Comparison of ENCODE assay signal across 22 cellular contexts in genomic region chr9:133669402-133669801, GRCh38. TPM values are rescaled to one million over a fixed set of nuclear protein-coding genes. Genes with fewer than 3 reads are reported as not detected.
DNase-seq lines count a peak whose midpoint lies in the region; ATAC-seq and TF ChIP-seq lines count a peak whose summit lies in the region.
"Had no signal": no experiment of that assay in that cellular context is flagged by ENCODE, and none has a peak within 500 bp of the region (broad histone marks: within the 10 kb centered on the region; RNA-seq: fewer than 3 reads in every experiment).

No MANE protein-coding gene starts in this region.

- H2BK120ac ChIP-seq in mesendoderm (ENCODE audit: low read depth, low read length): no peak overlapping the region

- WGBS in mesendoderm (ENCODE audit: extremely low coverage, insufficient coverage, low lambda C conversion rate): no CpG with 5 or more reads among the region's 14 CpGs

- no peak for ATAC-seq in activated naive CD8-positive, alpha-beta T cell treated with anti-CD3 and anti-CD28 coated beads, Interleukin-2, amount 10 ng/mL, durations not matched to agents 7 days and 5 days (ENCODE audit: low read depth)
- peak; percentile 48; the same call in 1 of the 2 replicates for ATAC-seq in WTC11
- no peak for ATAC-seq in GM18861 (IDR thresholded peaks at IDR 0.05; ENCODE audit: unreplicated experiment)
- no peak for ATAC-seq in T-cell (replicated peaks in 1 of 4)
- ATAC-seq: A549, HCT116 had no signal

- no peaks in the 10 kb centered on the region for H3K36me3 ChIP-seq in mesendoderm (ENCODE audit: control insufficient read depth, insufficient read depth, low read length)

- peak overlapping the region; percentile 25 for H3K27ac Mint-ChIP-seq in activated naive CD8-positive, alpha-beta T cell treated with anti-CD3 and anti-CD28 coated beads, Interleukin-2, amount 10 ng/mL, durations not matched to agents 7 days and 5 days
- no peak overlapping the region for H3K27ac Mint-ChIP-seq in activated naive CD8-positive, alpha-beta T cell treated with anti-CD3 and anti-CD28 coated beads for 36 hours
- H3K27ac Mint-ChIP-seq in WTC11 (0 out of 2 replicates have a peak overlapping the region, but pooled peaks have one; percentile 60), T-cell (no peak overlapping the region)
- H3K27ac Mint-ChIP-seq: HFFc6 had no signal

- H3K23ac ChIP-seq in mesendoderm (ENCODE audit: low read length): no peak overlapping the region

- no peaks in the 10 kb centered on the region for H3K9me3 Mint-ChIP-seq in activated naive CD8-positive, alpha-beta T cell treated with anti-CD3 and anti-CD28 coated beads, Interleukin-2, amount 10 ng/mL, durations not matched to agents 7 days and 5 days
- no peaks in the 10 kb centered on the region for H3K9me3 Mint-ChIP-seq in activated naive CD8-positive, alpha-beta T cell treated with anti-CD3 and anti-CD28 coated beads for 36 hours
- H3K9me3 Mint-ChIP-seq in WTC11: peaks cover 4% of the 10 kb centered on the region; the same call in 1 of the 2 replicates
- H3K9me3 Mint-ChIP-seq in T-cell: no peaks in the 10 kb centered on the region
- H3K9me3 Mint-ChIP-seq: CD4-positive, alpha-beta memory T cell had no signal

- H3K4me1 Mint-ChIP-seq in activated naive CD8-positive, alpha-beta T cell treated with anti-CD3 and anti-CD28 coated beads, Interleukin-2, amount 10 ng/mL, durations not matched to agents 7 days and 5 days: no peaks in the 10 kb centered on the region
- H3K4me1 Mint-ChIP-seq in activated naive CD8-positive, alpha-beta T cell treated with anti-CD3 and anti-CD28 coated beads for 36 hours: no peaks in the 10 kb centered on the region
- H3K4me1 Mint-ChIP-seq in WTC11 (peaks cover 10% of the 10 kb centered on the region), T-cell (peaks cover 0 to 3% (median under 1%) of the 10 kb centered on the region in 3 donors)

- H2BK15ac ChIP-seq in mesendoderm (replicated peaks; ENCODE audit: low read depth): no peak overlapping the region

- CTCF ChIA-PET in WTC11 (lab: Charles Lee): no interaction called here
- CTCF ChIA-PET in T-cell (lab: Charles Lee): no interaction called here

- no peak overlapping the region for H4K8ac ChIP-seq in mesendoderm (ENCODE audit: low read depth, low read length)

- no peaks in the 10 kb centered on the region for H3K79me2 ChIP-seq in mesendoderm (ENCODE audit: control insufficient read depth, insufficient read depth, low read length)

- H3K9ac ChIP-seq in mesendoderm (ENCODE audit: low read length): no peak overlapping the region
- H3K9ac ChIP-seq: GM23248 had no signal

- H3K27ac ChIP-seq in mesendoderm (ENCODE audit: low read depth, low read length): no peak overlapping the region
- H3K27ac ChIP-seq: 22Rv1, A549, C4-2B, GM23248, HL-60 had no signal

- H3K4me3 Mint-ChIP-seq in activated naive CD8-positive, alpha-beta T cell treated with anti-CD3 and anti-CD28 coated beads, Interleukin-2, amount 10 ng/mL, durations not matched to agents 7 days and 5 days: no peak overlapping the region
- no peak overlapping the region for H3K4me3 Mint-ChIP-seq in activated naive CD8-positive, alpha-beta T cell treated with anti-CD3 and anti-CD28 coated beads for 36 hours
- no peak overlapping the region for H3K4me3 Mint-ChIP-seq in WTC11
- no peak overlapping the region for H3K4me3 Mint-ChIP-seq in T-cell
- H3K4me3 Mint-ChIP-seq: CD4-positive, alpha-beta memory T cell; HFFc6 had no signal

- no peak overlapping the region for H3K18ac ChIP-seq in mesendoderm (ENCODE audit: low read length)

- no peak overlapping the region for H3K4me2 ChIP-seq in mesendoderm (ENCODE audit: low read length)
- H3K4me2 ChIP-seq: A549 had no signal

- H3K4ac ChIP-seq in mesendoderm (ENCODE audit: low read depth, low read length): no peak overlapping the region

- POLR2A ChIA-PET in activated naive CD8-positive, alpha-beta T cell treated with anti-CD3 and anti-CD28 coated beads, Interleukin-2, amount 10 ng/mL, durations not matched to agents 7 days and 5 days (lab: Charles Lee): no interaction called here
- POLR2A ChIA-PET in WTC11 (lab: Charles Lee): interaction anchor here (0.6 kb wide), 1 partner anchor 14 kb away, joined by 3 read pairs; no protein-coding TSS in a partner anchor
- POLR2A ChIA-PET in T-cell (lab: Charles Lee): no interaction called here

- no peak overlapping the region for H3K4me3 ChIP-seq in mesendoderm (ENCODE audit: low read length)
- H3K4me3 ChIP-seq: A549, GM23248 had no signal

- no peaks in the 10 kb centered on the region for H3K79me1 ChIP-seq in mesendoderm (ENCODE audit: low read length)

- H3K27me3 Mint-ChIP-seq in activated naive CD8-positive, alpha-beta T cell treated with anti-CD3 and anti-CD28 coated beads, Interleukin-2, amount 10 ng/mL, durations not matched to agents 7 days and 5 days: no peaks in the 10 kb centered on the region
- H3K27me3 Mint-ChIP-seq in activated naive CD8-positive, alpha-beta T cell treated with anti-CD3 and anti-CD28 coated beads for 36 hours: no peaks in the 10 kb centered on the region
- H3K27me3 Mint-ChIP-seq in WTC11 (ENCODE audit: low read depth): no peaks in the 10 kb centered on the region
- H3K27me3 Mint-ChIP-seq in T-cell: no peaks in the 10 kb centered on the region
- H3K27me3 Mint-ChIP-seq: CD4-positive, alpha-beta memory T cell had no signal

- no peak overlapping the region for H2BK5ac ChIP-seq in mesendoderm (ENCODE audit: low read length)

- no peak overlapping the region for H3K56ac ChIP-seq in mesendoderm (ENCODE audit: low read length)

- H2AK5ac ChIP-seq in mesendoderm (ENCODE audit: low read length): no peak overlapping the region

- no peaks in the 10 kb centered on the region for H3K27me3 ChIP-seq in mesendoderm (ENCODE audit: insufficient read depth, low read length, poor library complexity)

- DNase-seq in activated naive CD8-positive, alpha-beta T cell treated with anti-CD3 and anti-CD28 coated beads, Interleukin-2, amount 10 ng/mL, durations not matched to agents 7 days and 5 days: no peak
- no peak for DNase-seq in activated naive CD8-positive, alpha-beta T cell treated with anti-CD3 and anti-CD28 coated beads for 36 hours
- DNase-seq in WTC11 (ENCODE audit: low spot score) (peak; percentile 46), mesendoderm (peak; percentile 44), activated gamma-delta T cell treated with Interleukin-2 at 50 U/mL for 16 hours (no peak), T-cell (no peak)
- DNase-seq: AML-193; CD4-positive, alpha-beta memory T cell; DMS153; DMS79; GF-D8; GM23248; HFFc6 had no signal

- TF ChIP-seq CTCF in WTC11 (IDR thresholded peaks at IDR 0.05): no peak

- H3K4me1 ChIP-seq in mesendoderm (ENCODE audit: control insufficient read depth, low read depth, low read length): no peaks in the 10 kb centered on the region
- H3K4me1 ChIP-seq: A549 had no signal

- H3K36me3 Mint-ChIP-seq in activated naive CD8-positive, alpha-beta T cell treated with anti-CD3 and anti-CD28 coated beads, Interleukin-2, amount 10 ng/mL, durations not matched to agents 7 days and 5 days: no peaks in the 10 kb centered on the region
- H3K36me3 Mint-ChIP-seq in activated naive CD8-positive, alpha-beta T cell treated with anti-CD3 and anti-CD28 coated beads for 36 hours: no peaks in the 10 kb centered on the region
- peaks cover 11% of the 10 kb centered on the region for H3K36me3 Mint-ChIP-seq in WTC11
- H3K36me3 Mint-ChIP-seq in T-cell: peaks cover 3% of the 10 kb centered on the region
- H3K36me3 Mint-ChIP-seq: CD4-positive, alpha-beta memory T cell had no signal

- H4K5ac ChIP-seq in mesendoderm (ENCODE audit: low read length): no peak overlapping the region

TF ChIP-seq in WTC11, 78 proteins besides CTCF, POLR2A, EP300 and RAD21:
- TF ChIP-seq, protein P1, sequence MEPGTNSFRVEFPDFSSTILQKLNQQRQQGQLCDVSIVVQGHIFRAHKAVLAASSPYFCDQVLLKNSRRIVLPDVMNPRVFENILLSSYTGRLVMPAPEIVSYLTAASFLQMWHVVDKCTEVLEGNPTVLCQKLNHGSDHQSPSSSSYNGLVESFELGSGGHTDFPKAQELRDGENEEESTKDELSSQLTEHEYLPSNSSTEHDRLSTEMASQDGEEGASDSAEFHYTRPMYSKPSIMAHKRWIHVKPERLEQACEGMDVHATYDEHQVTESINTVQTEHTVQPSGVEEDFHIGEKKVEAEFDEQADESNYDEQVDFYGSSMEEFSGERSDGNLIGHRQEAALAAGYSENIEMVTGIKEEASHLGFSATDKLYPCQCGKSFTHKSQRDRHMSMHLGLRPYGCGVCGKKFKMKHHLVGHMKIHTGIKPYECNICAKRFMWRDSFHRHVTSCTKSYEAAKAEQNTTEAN (CRISPR knock-in tag; IDR thresholded peaks at IDR 0.05): no peak
- TF ChIP-seq, protein P2, sequence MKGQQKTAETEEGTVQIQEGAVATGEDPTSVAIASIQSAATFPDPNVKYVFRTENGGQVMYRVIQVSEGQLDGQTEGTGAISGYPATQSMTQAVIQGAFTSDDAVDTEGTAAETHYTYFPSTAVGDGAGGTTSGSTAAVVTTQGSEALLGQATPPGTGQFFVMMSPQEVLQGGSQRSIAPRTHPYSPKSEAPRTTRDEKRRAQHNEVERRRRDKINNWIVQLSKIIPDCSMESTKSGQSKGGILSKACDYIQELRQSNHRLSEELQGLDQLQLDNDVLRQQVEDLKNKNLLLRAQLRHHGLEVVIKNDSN (CRISPR knock-in tag; IDR thresholded peaks at IDR 0.05): peak; percentile 35; the same call in 1 of the 2 replicates
- peak; percentile 61 for TF ChIP-seq USF2 (CRISPR knock-in tag; IDR thresholded peaks at IDR 0.05)

RNA-seq across cellular contexts. Expression of gene DBH, which starts 33.2 kb away (rescaled TPM):
- not detected for total RNA-seq in activated naive CD8-positive, alpha-beta T cell treated with anti-CD3 and anti-CD28 coated beads, Interleukin-2, amount 10 ng/mL, durations not matched to agents 7 days and 5 days
- total RNA-seq in activated naive CD8-positive, alpha-beta T cell treated with anti-CD3 and anti-CD28 coated beads for 36 hours: not detected
- total RNA-seq in WTC11 (2021) (0.23 to 0.34 TPM (median 0.24 TPM) in 3 replicates), T-cell (under 1 TPM; 0.26 to 0.82 (median 0.32) TPM)
- polyA plus RNA-seq in mesendoderm (2013, experiment 1 of 2): 0.03 TPM
- polyA plus RNA-seq in mesendoderm (2013, experiment 2 of 2): not detected
- total RNA-seq: Daoy, GM23248, HFFc6, HT1080 had no signal
- polyA plus RNA-seq: A549, BJ, GM23248 had no signal

Comparison
In these comparisons a context has a peak if more than half of its experiments do, and no peak if none do; other contexts are left out.
1. H3K27ac Mint-ChIP-seq: peak in activated naive CD8-positive, alpha-beta T cell treated with anti-CD3 and anti-CD28 coated beads, Interleukin-2, amount 10 ng/mL, durations not matched to agents 7 days and 5 days (single experiment) and WTC11 (single experiment); none in activated naive CD8-positive, alpha-beta T cell treated with anti-CD3 and anti-CD28 coated beads for 36 hours (single experiment) and T-cell (0 of 2).
2. DNase-seq: peak in WTC11 (single experiment) and mesendoderm (single experiment); none in activated naive CD8-positive, alpha-beta T cell treated with anti-CD3 and anti-CD28 coated beads, Interleukin-2, amount 10 ng/mL, durations not matched to agents 7 days and 5 days (single experiment), activated naive CD8-positive, alpha-beta T cell treated with anti-CD3 and anti-CD28 coated beads for 36 hours (single experiment), activated gamma-delta T cell treated with Interleukin-2 at 50 U/mL for 16 hours (single experiment) and T-cell (0 of 34).